In the genomic region with DNA sequence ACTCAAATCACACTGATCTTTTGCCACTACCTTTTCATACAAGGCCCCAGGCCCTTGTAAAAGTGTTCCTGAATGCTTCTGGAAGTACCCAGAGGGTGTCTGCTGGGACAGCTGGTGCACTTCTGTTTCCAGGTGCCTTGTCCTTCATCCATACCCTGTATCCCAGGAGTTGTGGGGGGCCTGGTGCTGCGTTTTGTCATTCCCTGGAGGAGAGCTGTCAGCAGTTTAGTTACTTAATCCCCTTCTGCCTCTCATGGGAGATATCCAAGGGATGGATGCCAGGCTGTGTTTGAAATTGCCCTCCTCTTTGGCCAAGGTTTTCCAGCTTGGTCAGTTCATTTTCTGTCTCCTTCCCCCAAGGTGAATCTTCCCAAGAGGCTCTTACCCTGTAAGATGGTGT, we compare ENCODE assay signal across 1 cellular context.
TF ChIP-seq lines count a peak whose summit lies in the region.

No MANE protein-coding gene starts in this region.

TF ChIP-seq in HEK293, 187 proteins besides CTCF, POLR2A, EP300 and RAD21 (continued from another document):
- TF ChIP-seq, protein P1, sequence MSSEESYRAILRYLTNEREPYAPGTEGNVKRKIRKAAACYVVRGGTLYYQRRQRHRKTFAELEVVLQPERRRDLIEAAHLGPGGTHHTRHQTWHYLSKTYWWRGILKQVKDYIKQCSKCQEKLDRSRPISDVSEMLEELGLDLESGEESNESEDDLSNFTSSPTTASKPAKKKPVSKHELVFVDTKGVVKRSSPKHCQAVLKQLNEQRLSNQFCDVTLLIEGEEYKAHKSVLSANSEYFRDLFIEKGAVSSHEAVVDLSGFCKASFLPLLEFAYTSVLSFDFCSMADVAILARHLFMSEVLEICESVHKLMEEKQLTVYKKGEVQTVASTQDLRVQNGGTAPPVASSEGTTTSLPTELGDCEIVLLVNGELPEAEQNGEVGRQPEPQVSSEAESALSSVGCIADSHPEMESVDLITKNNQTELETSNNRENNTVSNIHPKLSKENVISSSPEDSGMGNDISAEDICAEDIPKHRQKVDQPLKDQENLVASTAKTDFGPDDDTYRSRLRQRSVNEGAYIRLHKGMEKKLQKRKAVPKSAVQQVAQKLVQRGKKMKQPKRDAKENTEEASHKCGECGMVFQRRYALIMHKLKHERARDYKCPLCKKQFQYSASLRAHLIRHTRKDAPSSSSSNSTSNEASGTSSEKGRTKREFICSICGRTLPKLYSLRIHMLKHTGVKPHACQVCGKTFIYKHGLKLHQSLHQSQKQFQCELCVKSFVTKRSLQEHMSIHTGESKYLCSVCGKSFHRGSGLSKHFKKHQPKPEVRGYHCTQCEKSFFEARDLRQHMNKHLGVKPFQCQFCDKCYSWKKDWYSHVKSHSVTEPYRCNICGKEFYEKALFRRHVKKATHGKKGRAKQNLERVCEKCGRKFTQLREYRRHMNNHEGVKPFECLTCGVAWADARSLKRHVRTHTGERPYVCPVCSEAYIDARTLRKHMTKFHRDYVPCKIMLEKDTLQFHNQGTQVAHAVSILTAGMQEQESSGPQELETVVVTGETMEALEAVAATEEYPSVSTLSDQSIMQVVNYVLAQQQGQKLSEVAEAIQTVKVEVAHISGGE (tag by site-specific recombination; conservative IDR thresholded peaks at IDR 0.05; ENCODE audit: low read depth) = no peak
- TF ChIP-seq GLI2 (tag by site-specific recombination; IDR thresholded peaks at IDR 0.05; ENCODE audit: borderline replicate concordance, low read depth) (no peak), KLF1 (tag by site-specific recombination; IDR thresholded peaks at IDR 0.05) (no peak), OSR2 (tag by site-specific recombination; IDR thresholded peaks at IDR 0.05) (0 out of 2 replicates have a peak, but pooled peaks have one; percentile 20)
- TF ChIP-seq, protein P2, sequence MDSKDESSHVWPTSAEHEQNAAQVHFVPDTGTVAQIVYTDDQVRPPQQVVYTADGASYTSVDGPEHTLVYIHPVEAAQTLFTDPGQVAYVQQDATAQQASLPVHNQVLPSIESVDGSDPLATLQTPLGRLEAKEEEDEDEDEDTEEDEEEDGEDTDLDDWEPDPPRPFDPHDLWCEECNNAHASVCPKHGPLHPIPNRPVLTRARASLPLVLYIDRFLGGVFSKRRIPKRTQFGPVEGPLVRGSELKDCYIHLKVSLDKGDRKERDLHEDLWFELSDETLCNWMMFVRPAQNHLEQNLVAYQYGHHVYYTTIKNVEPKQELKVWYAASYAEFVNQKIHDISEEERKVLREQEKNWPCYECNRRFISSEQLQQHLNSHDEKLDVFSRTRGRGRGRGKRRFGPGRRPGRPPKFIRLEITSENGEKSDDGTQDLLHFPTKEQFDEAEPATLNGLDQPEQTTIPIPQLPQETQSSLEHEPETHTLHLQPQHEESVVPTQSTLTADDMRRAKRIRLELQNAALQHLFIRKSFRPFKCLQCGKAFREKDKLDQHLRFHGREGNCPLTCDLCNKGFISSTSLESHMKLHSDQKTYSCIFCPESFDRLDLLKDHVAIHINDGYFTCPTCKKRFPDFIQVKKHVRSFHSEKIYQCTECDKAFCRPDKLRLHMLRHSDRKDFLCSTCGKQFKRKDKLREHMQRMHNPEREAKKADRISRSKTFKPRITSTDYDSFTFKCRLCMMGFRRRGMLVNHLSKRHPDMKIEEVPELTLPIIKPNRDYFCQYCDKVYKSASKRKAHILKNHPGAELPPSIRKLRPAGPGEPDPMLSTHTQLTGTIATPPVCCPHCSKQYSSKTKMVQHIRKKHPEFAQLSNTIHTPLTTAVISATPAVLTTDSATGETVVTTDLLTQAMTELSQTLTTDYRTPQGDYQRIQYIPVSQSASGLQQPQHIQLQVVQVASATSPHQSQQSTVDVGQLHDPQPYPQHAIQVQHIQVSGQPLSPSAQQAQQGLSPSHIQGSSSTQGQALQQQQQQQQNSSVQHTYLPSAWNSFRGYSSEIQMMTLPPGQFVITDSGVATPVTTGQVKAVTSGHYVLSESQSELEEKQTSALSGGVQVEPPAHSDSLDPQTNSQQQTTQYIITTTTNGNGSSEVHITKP (tag by site-specific recombination; IDR thresholded peaks at IDR 0.05) = no peak
